ENCODE assay signal across 33 cellular contexts in the genomic region with DNA sequence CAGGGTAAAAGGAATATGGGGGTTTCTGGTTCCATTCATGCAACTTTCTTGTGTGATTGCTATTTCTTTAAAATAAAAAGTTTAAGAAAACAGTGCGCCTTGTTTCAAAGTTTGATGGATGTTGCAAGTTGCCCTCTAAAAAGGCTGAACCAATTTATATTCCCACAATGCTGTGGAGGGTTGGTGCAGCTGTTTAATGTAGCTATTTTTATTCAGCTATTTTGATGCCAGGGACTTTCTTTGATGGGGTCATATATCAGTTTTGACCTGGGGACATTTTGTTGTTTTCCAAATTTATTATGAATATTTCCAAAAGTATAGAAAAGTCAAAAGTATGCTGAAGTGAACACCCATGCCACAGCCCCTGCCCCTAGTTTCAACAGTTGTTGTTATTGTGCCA. TPM values are rescaled to one million over a fixed set of nuclear protein-coding genes. Genes with fewer than 3 reads are reported as not detected.
"Had no signal": no experiment of that assay in that cellular context is flagged by ENCODE, and none has a peak within 500 bp of the region (broad histone marks: within the 10 kb centered on the region; RNA-seq: fewer than 3 reads in every experiment).

No MANE protein-coding gene starts in this region.

- H3K27ac ChIP-seq: adrenal gland, body of pancreas, brain microvascular endothelial cell, breast epithelium, VCaP had no signal

- H3K27me3 ChIP-seq: adrenal gland, body of pancreas, brain microvascular endothelial cell, breast epithelium had no signal

- H3K4me1 ChIP-seq: adrenal gland, body of pancreas, breast epithelium had no signal

- H3K9me3 ChIP-seq: adrenal gland, body of pancreas, breast epithelium had no signal

- DNase-seq: activated B cell treated with CpG ODN at 0.5 μM for 24 hours; activated CD4-positive, alpha-beta memory T cell treated with anti-CD3 and anti-CD28 coated beads for 36 hours; activated CD4-positive, alpha-beta T cell treated with anti-CD3 and anti-CD28 coated beads for 4 hours; activated CD4-positive, alpha-beta T cell treated with anti-CD3 and anti-CD28 coated beads, Interleukin-2, amount 10 ng/mL, durations not matched to agents 24 days and 14 days; activated CD4-positive, alpha-beta T cell treated with anti-CD3 and anti-CD28 coated beads, Interleukin-2, amount 50 U/mL, for 1 hour; activated CD4-positive, alpha-beta T cell treated with anti-CD3 and anti-CD28 coated beads, Interleukin-2, amount 50 U/mL, for 4 hours; activated CD4-positive, CD25-positive, alpha-beta regulatory T cell treated with anti-CD3 and anti-CD28 coated beads, Interleukin-2, amount 50 U/mL, for 72 hours; activated CD8-positive, alpha-beta memory T cell treated with anti-CD3 and anti-CD28 coated beads, Interleukin-2, amount 50 U/mL, for 4 hours; activated CD8-positive, alpha-beta T cell treated with anti-CD3 and anti-CD28 coated beads for 36 hours; activated gamma-delta T cell treated with Interleukin-2 at 50 U/mL for 16 hours; activated naive CD4-positive, alpha-beta T cell; activated naive CD4-positive, alpha-beta T cell treated with anti-CD3 and anti-CD28 coated beads for 36 hours; activated naive CD4-positive, alpha-beta T cell treated with anti-CD3 and anti-CD28 coated beads, Interleukin-2, amount 50 U/mL, for 16 hours; activated naive CD8-positive, alpha-beta T cell treated with anti-CD3 and anti-CD28 coated beads for 36 hours; activated T-cell treated with anti-CD3 and anti-CD28 coated beads for 4 hours; activated T-cell treated with anti-CD3 and anti-CD28 coated beads, Interleukin-2, amount 50 U/mL, for 1 hour; activated T-cell treated with anti-CD3 and anti-CD28 coated beads, Interleukin-2, amount 50 U/mL, for 4 hours; activated T-cell treated with anti-CD3 and anti-CD28 coated beads, Interleukin-2, amount 50 U/mL, for 72 hours; adrenal gland; amniotic stem cell; aorta; body of pancreas; brain microvascular endothelial cell; central memory CD4-positive, alpha-beta T cell; SW 1271; T-helper 1 cell; T-helper 2 cell; T-helper 9 cell had no signal

- H3K4me3 ChIP-seq: adrenal gland, body of pancreas, breast epithelium had no signal

- ATAC-seq: activated CD8-positive, alpha-beta T cell treated with anti-CD3 and anti-CD28 coated beads for 36 hours; activated naive CD4-positive, alpha-beta T cell treated with anti-CD3 and anti-CD28 coated beads, Interleukin-2, amount 50 U/mL, for 72 hours; activated T-cell treated with anti-CD3 and anti-CD28 coated beads, Interleukin-2, amount 50 U/mL, for 4 hours; activated T-cell treated with anti-CD3 and anti-CD28 coated beads, Interleukin-2, amount 50 U/mL, for 72 hours; activated T-helper 17 cell treated with anti-CD3 and anti-CD28 coated beads, Interleukin-2, amount 50 U/mL, for 72 hours; body of pancreas had no signal

- H3K36me3 ChIP-seq: adrenal gland, brain microvascular endothelial cell, breast epithelium had no signal

RNA-seq across cellular contexts. Expression of gene EPHB1, which starts 20.5 kb away (rescaled TPM):
- total RNA-seq: activated CD8-positive, alpha-beta memory T cell treated with anti-CD3 and anti-CD28 coated beads for 36 hours; activated naive CD8-positive, alpha-beta T cell treated with anti-CD3 and anti-CD28 coated beads for 36 hours had no signal
